11 cellular contexts compared by ENCODE assay signal in genomic region chr13:48457578-48458242, GRCh38.
"Had no signal": no experiment of that assay in that cellular context is flagged by ENCODE, and none has a peak within 500 bp of the region (broad histone marks: within the 10 kb centered on the region; RNA-seq: fewer than 3 reads in every experiment).

No MANE protein-coding gene starts in this region.

- ATAC-seq: effector memory CD8-positive, alpha-beta T cell; left colon; naive thymus-derived CD8-positive, alpha-beta T cell had no signal

- H3K27ac ChIP-seq: hepatocyte, vagina had no signal

- H3K27ac Mint-ChIP-seq: effector memory CD8-positive, alpha-beta T cell had no signal

- H3K9me3 Mint-ChIP-seq: effector memory CD8-positive, alpha-beta T cell; naive thymus-derived CD8-positive, alpha-beta T cell had no signal

- H3K4me3 ChIP-seq: hepatocyte, vagina had no signal

- H3K9me3 ChIP-seq: vagina had no signal

- DNase-seq: effector memory CD8-positive, alpha-beta T cell; foreskin melanocyte; left colon; mammary epithelial cell; naive thymus-derived CD8-positive, alpha-beta T cell; small intestine; stimulated activated CD4-positive, alpha-beta T cell treated with anti-CD3 and anti-CD28 coated beads, Interleukin-2, amount 100 ng/mL, for 48 hours; stimulated activated naive CD4-positive, alpha-beta T cell treated with Interleukin-2 at 50 U/mL for 16 hours; trophoblast cell had no signal

- H3K4me1 ChIP-seq: vagina had no signal

- H3K27me3 Mint-ChIP-seq: effector memory CD8-positive, alpha-beta T cell; naive thymus-derived CD8-positive, alpha-beta T cell had no signal

- H3K4me3 Mint-ChIP-seq: effector memory CD8-positive, alpha-beta T cell; naive thymus-derived CD8-positive, alpha-beta T cell had no signal

- H3K27me3 ChIP-seq: hepatocyte, vagina had no signal
